2 cellular contexts compared by ENCODE assay signal in the genomic region with DNA sequence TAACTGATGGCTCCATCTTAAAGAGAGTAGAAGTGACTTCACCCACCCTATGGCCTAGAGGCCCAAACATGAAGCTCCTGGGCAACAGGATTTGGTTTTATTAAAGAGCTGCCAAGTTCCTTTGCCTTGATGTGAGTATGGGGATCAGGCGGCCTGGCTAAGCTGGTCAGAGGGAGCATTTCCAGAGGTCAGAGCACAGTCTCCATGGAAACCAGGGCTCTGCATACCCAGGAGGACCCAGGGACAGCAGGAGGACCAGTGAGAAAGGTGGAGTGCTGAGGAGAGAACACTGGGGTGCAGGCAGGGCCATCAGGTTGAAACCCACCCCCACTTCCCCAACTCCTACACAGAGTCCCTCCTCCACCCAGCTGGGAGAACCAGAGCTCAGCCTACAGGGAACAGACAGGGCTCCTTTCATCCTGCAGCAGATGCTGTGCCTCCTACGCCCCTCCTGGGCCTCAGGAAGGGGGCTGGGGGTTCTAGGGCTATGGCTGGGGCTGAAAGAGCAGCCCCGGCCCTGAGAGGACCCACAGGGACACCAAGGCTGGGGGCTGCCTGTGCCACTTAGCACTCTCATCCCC.
TF ChIP-seq lines count a peak whose summit lies in the region.

No MANE protein-coding gene starts in this region.

TF ChIP-seq in SK-N-SH, 30 proteins besides CTCF, POLR2A, EP300 and RAD21:
- TF ChIP-seq, protein P1, sequence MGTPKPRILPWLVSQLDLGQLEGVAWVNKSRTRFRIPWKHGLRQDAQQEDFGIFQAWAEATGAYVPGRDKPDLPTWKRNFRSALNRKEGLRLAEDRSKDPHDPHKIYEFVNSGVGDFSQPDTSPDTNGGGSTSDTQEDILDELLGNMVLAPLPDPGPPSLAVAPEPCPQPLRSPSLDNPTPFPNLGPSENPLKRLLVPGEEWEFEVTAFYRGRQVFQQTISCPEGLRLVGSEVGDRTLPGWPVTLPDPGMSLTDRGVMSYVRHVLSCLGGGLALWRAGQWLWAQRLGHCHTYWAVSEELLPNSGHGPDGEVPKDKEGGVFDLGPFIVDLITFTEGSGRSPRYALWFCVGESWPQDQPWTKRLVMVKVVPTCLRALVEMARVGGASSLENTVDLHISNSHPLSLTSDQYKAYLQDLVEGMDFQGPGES (IDR thresholded peaks at IDR 0.05; ENCODE audit: low read depth, low read length) = no peak
- TF ChIP-seq FOXM1 (IDR thresholded peaks at IDR 0.05; ENCODE audit: low read depth) (no peak), POLR2AphosphoS5 (IDR thresholded peaks at IDR 0.05; ENCODE audit: low read depth, low read length) (no peak), FOSL2 (IDR thresholded peaks at IDR 0.05; ENCODE audit: borderline replicate concordance, low read depth) (no peak), YY1 (IDR thresholded peaks at IDR 0.05; ENCODE audit: low read depth) (no peak), SIN3A (IDR thresholded peaks at IDR 0.05; ENCODE audit: borderline replicate concordance, low read depth, low read length) (no peak), EZH2phosphoT487 (IDR thresholded peaks at IDR 0.05; ENCODE audit: borderline replicate concordance, low read depth) (no peak), MXI1 (IDR thresholded peaks at IDR 0.05; ENCODE audit: low read depth, low read length) (no peak), FOXJ3 (CRISPR knock-in tag; IDR thresholded peaks at IDR 0.05) (no peak), JUND (IDR thresholded peaks at IDR 0.05) (no peak), TEAD4 (IDR thresholded peaks at IDR 0.05; ENCODE audit: borderline replicate concordance, insufficient read depth) (no peak), RCOR1 (IDR thresholded peaks at IDR 0.05; ENCODE audit: low read length) (no peak)
- TF ChIP-seq, protein P2, sequence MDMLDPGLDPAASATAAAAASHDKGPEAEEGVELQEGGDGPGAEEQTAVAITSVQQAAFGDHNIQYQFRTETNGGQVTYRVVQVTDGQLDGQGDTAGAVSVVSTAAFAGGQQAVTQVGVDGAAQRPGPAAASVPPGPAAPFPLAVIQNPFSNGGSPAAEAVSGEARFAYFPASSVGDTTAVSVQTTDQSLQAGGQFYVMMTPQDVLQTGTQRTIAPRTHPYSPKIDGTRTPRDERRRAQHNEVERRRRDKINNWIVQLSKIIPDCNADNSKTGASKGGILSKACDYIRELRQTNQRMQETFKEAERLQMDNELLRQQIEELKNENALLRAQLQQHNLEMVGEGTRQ (IDR thresholded peaks at IDR 0.05; ENCODE audit: borderline replicate concordance, low read depth, low read length) = no peak
- TF ChIP-seq, protein P3, sequence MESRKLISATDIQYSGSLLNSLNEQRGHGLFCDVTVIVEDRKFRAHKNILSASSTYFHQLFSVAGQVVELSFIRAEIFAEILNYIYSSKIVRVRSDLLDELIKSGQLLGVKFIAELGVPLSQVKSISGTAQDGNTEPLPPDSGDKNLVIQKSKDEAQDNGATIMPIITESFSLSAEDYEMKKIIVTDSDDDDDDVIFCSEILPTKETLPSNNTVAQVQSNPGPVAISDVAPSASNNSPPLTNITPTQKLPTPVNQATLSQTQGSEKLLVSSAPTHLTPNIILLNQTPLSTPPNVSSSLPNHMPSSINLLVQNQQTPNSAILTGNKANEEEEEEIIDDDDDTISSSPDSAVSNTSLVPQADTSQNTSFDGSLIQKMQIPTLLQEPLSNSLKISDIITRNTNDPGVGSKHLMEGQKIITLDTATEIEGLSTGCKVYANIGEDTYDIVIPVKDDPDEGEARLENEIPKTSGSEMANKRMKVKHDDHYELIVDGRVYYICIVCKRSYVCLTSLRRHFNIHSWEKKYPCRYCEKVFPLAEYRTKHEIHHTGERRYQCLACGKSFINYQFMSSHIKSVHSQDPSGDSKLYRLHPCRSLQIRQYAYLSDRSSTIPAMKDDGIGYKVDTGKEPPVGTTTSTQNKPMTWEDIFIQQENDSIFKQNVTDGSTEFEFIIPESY (IDR thresholded peaks at IDR 0.05; ENCODE audit: borderline replicate concordance, low read depth) = no peak
- TF ChIP-seq, protein P4, sequence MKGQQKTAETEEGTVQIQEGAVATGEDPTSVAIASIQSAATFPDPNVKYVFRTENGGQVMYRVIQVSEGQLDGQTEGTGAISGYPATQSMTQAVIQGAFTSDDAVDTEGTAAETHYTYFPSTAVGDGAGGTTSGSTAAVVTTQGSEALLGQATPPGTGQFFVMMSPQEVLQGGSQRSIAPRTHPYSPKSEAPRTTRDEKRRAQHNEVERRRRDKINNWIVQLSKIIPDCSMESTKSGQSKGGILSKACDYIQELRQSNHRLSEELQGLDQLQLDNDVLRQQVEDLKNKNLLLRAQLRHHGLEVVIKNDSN (IDR thresholded peaks at IDR 0.05; ENCODE audit: borderline replicate concordance, low read depth) = no peak
TF ChIP-seq in SK-N-SH: peak in this region for 0.

TF ChIP-seq in WTC11, 78 proteins besides CTCF, POLR2A, EP300 and RAD21 (continued from another document):
- TF ChIP-seq OVOL2 (CRISPR knock-in tag; IDR thresholded peaks at IDR 0.05; ENCODE audit: borderline replicate concordance) = no peak
- TF ChIP-seq, protein P5, sequence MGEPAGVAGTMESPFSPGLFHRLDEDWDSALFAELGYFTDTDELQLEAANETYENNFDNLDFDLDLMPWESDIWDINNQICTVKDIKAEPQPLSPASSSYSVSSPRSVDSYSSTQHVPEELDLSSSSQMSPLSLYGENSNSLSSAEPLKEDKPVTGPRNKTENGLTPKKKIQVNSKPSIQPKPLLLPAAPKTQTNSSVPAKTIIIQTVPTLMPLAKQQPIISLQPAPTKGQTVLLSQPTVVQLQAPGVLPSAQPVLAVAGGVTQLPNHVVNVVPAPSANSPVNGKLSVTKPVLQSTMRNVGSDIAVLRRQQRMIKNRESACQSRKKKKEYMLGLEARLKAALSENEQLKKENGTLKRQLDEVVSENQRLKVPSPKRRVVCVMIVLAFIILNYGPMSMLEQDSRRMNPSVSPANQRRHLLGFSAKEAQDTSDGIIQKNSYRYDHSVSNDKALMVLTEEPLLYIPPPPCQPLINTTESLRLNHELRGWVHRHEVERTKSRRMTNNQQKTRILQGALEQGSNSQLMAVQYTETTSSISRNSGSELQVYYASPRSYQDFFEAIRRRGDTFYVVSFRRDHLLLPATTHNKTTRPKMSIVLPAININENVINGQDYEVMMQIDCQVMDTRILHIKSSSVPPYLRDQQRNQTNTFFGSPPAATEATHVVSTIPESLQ (CRISPR knock-in tag; IDR thresholded peaks at IDR 0.05) = no peak
- no peak for TF ChIP-seq NR3C1 (CRISPR knock-in tag; conservative IDR thresholded peaks at IDR 0.05; ENCODE audit: low read depth)
- no peak for TF ChIP-seq ATF1 (CRISPR knock-in tag; IDR thresholded peaks at IDR 0.05)
- TF ChIP-seq, protein P6, sequence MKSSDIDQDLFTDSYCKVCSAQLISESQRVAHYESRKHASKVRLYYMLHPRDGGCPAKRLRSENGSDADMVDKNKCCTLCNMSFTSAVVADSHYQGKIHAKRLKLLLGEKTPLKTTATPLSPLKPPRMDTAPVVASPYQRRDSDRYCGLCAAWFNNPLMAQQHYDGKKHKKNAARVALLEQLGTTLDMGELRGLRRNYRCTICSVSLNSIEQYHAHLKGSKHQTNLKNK (CRISPR knock-in tag; IDR thresholded peaks at IDR 0.05) = no peak
- TF ChIP-seq IRF2 (CRISPR knock-in tag; IDR thresholded peaks at IDR 0.05; ENCODE audit: borderline replicate concordance, low read depth) = no peak
- TF ChIP-seq, protein P7, sequence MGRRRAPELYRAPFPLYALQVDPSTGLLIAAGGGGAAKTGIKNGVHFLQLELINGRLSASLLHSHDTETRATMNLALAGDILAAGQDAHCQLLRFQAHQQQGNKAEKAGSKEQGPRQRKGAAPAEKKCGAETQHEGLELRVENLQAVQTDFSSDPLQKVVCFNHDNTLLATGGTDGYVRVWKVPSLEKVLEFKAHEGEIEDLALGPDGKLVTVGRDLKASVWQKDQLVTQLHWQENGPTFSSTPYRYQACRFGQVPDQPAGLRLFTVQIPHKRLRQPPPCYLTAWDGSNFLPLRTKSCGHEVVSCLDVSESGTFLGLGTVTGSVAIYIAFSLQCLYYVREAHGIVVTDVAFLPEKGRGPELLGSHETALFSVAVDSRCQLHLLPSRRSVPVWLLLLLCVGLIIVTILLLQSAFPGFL (CRISPR knock-in tag; IDR thresholded peaks at IDR 0.05; ENCODE audit: borderline replicate concordance) = no peak
- TF ChIP-seq, protein P8, sequence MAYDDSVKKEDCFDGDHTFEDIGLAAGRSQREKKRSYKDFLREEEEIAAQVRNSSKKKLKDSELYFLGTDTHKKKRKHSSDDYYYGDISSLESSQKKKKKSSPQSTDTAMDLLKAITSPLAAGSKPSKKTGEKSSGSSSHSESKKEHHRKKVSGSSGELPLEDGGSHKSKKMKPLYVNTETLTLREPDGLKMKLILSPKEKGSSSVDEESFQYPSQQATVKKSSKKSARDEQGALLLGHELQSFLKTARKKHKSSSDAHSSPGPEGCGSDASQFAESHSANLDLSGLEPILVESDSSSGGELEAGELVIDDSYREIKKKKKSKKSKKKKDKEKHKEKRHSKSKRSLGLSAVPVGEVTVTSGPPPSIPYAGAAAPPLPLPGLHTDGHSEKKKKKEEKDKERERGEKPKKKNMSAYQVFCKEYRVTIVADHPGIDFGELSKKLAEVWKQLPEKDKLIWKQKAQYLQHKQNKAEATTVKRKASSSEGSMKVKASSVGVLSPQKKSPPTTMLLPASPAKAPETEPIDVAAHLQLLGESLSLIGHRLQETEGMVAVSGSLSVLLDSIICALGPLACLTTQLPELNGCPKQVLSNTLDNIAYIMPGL (CRISPR knock-in tag; IDR thresholded peaks at IDR 0.05) = no peak
- no peak for TF ChIP-seq FOXP1 (CRISPR knock-in tag; IDR thresholded peaks at IDR 0.05; ENCODE audit: borderline replicate concordance)
- TF ChIP-seq TEAD1 (CRISPR knock-in tag; IDR thresholded peaks at IDR 0.05) = no peak
- TF ChIP-seq, protein P9, sequence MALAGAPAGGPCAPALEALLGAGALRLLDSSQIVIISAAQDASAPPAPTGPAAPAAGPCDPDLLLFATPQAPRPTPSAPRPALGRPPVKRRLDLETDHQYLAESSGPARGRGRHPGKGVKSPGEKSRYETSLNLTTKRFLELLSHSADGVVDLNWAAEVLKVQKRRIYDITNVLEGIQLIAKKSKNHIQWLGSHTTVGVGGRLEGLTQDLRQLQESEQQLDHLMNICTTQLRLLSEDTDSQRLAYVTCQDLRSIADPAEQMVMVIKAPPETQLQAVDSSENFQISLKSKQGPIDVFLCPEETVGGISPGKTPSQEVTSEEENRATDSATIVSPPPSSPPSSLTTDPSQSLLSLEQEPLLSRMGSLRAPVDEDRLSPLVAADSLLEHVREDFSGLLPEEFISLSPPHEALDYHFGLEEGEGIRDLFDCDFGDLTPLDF (CRISPR knock-in tag; IDR thresholded peaks at IDR 0.05) = no peak
- TF ChIP-seq KAT7 (CRISPR knock-in tag; IDR thresholded peaks at IDR 0.05; ENCODE audit: borderline replicate concordance) = no peak
- no peak for TF ChIP-seq MYBL2 (CRISPR knock-in tag; IDR thresholded peaks at IDR 0.05)
